In the genomic region with DNA sequence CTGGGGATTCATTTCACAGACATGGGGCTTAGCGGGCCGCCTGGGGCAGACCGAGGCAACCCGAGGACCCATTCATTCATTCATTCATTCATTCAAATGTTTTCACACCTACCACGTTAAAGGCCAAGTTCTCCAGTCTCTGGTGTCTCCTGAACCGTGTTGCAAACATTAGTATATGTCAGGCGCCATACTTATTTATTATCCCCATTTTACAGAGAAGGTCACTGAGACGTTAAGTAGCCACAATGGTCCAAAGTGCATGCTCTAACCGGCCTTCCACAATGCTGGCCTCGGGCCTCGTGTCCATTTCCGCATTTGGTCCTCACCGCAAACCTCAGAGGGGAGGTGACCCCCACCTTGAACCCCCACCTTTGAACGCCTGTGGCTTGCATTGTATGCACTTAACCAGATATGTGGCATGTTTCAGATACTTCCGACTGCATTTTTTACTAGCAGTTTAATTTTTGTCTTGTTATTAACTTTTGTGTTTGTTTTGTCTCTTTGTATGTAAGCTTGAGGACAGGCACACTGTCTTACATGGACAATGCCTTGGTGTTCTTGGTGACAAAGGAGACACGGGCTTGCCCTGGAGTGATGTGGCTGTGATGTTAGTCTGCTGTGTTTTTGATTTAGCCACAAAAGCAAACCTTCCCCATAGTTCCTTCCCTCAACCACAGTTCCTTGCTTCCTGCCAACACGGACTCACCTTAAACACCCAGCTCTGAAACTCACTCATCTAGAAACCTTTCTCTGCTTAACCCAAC, we compare ENCODE assay signal across 9 cellular contexts. TPM values are rescaled to one million over a fixed set of nuclear protein-coding genes. Genes with fewer than 3 reads are reported as not detected.
A peak's percentile ranks its signal among the peaks of the same experiment; 100 is the strongest.
DNase-seq lines count a peak whose midpoint lies in the region; ATAC-seq and TF ChIP-seq lines count a peak whose summit lies in the region.
"Had no signal": no experiment of that assay in that cellular context is flagged by ENCODE, and none has a peak within 500 bp of the region (broad histone marks: within the 10 kb centered on the region; RNA-seq: fewer than 3 reads in every experiment).

No MANE protein-coding gene starts in this region.

- DNase-seq in stimulated activated naive CD8-positive, alpha-beta T cell treated with anti-CD3 and anti-CD28 coated beads, Interleukin-15, Interleukin-2, amounts not matched to agents 100 U/mL and 50 U/mL, for 24 hours, result no peak
- DNase-seq in breast epithelium (ENCODE audit: low spot score in 2 of 2), result peak in 1 of 2 donors; percentile 83
- no peak for DNase-seq in mesothelial cell of epicardium (ENCODE audit: low spot score in 2 of 2, unreplicated experiment in 2 of 2)
- no peak for DNase-seq in Kasumi-1 (lab: John Stamatoyannopoulos, UW)
- DNase-seq in NCI-H510A treated with DMSO at 0.1 percent for 48 hours (lab: John Stamatoyannopoulos, UW), result no peak
- DNase-seq in DMS 273 treated with DMSO at 0.1 percent for 48 hours (lab: John Stamatoyannopoulos, UW), result no peak
- DNase-seq: NCI-H1092 treated with DMSO at 0.1 percent for 48 hours had no signal

- peaks cover 4% of the 10 kb centered on the region for H3K27me3 Mint-ChIP-seq in stimulated activated naive CD8-positive, alpha-beta T cell treated with anti-CD3 and anti-CD28 coated beads, Interleukin-15, Interleukin-2, amounts not matched to agents 100 ng/mL and 50 ng/mL, for 24 hours
- peaks cover 41% of the 10 kb centered on the region for H3K27me3 Mint-ChIP-seq in mesothelial cell of epicardium (ENCODE audit: low read depth)

- no peaks in the 10 kb centered on the region for H3K36me3 ChIP-seq in breast epithelium

- no peaks in the 10 kb centered on the region for H3K9me3 Mint-ChIP-seq in stimulated activated naive CD8-positive, alpha-beta T cell treated with anti-CD3 and anti-CD28 coated beads, Interleukin-15, Interleukin-2, amounts not matched to agents 100 ng/mL and 50 ng/mL, for 24 hours
- H3K9me3 Mint-ChIP-seq in mesothelial cell of epicardium, result no peaks in the 10 kb centered on the region

- peaks cover 43% of the 10 kb centered on the region for H3K4me1 Mint-ChIP-seq in stimulated activated naive CD8-positive, alpha-beta T cell treated with anti-CD3 and anti-CD28 coated beads, Interleukin-15, Interleukin-2, amounts not matched to agents 100 ng/mL and 50 ng/mL, for 24 hours (ENCODE audit: low read depth)
- peaks cover 20% of the 10 kb centered on the region for H3K4me1 Mint-ChIP-seq in mesothelial cell of epicardium

- H3K27ac Mint-ChIP-seq in stimulated activated naive CD8-positive, alpha-beta T cell treated with anti-CD3 and anti-CD28 coated beads, Interleukin-15, Interleukin-2, amounts not matched to agents 100 ng/mL and 50 ng/mL, for 24 hours, result peak overlapping the region; percentile 57
- no peak overlapping the region for H3K27ac Mint-ChIP-seq in mesothelial cell of epicardium

- H3K36me3 Mint-ChIP-seq in stimulated activated naive CD8-positive, alpha-beta T cell treated with anti-CD3 and anti-CD28 coated beads, Interleukin-15, Interleukin-2, amounts not matched to agents 100 ng/mL and 50 ng/mL, for 24 hours (ENCODE audit: low read depth), result peaks cover 16% of the 10 kb centered on the region
- no peaks in the 10 kb centered on the region for H3K36me3 Mint-ChIP-seq in mesothelial cell of epicardium

- H3K27ac ChIP-seq in breast epithelium, result peak overlapping the region; percentile 88 to 92

- H3K27me3 ChIP-seq in breast epithelium, result no peaks in the 10 kb centered on the region

- intact Hi-C loops in breast epithelium (cut with DNase I; ENCODE audit: low total_unique reads), result loop anchor here (5.0 kb wide), 1 partner anchor 50 kb away; no protein-coding TSS in a partner anchor

- peak overlapping the region in 2 of 3 donors; percentile 76 to 84 for H3K4me3 ChIP-seq in breast epithelium

- TF ChIP-seq POLR2A in breast epithelium (IDR thresholded peaks at IDR 0.05), result no peak

- no peaks in the 10 kb centered on the region for H3K9me3 ChIP-seq in breast epithelium

- ATAC-seq in stimulated activated naive CD8-positive, alpha-beta T cell treated with anti-CD3 and anti-CD28 coated beads, Interleukin-15, Interleukin-2, amounts not matched to agents 100 U/mL and 50 U/mL, for 24 hours, result no peak
- no peak for ATAC-seq in GM18519 (IDR thresholded peaks at IDR 0.05; ENCODE audit: low FRiP score, unreplicated experiment)

- H3K4me1 ChIP-seq in breast epithelium, result peaks cover 0 to 18% of the 10 kb centered on the region in 2 donors

- H3K4me3 Mint-ChIP-seq in stimulated activated naive CD8-positive, alpha-beta T cell treated with anti-CD3 and anti-CD28 coated beads, Interleukin-15, Interleukin-2, amounts not matched to agents 100 ng/mL and 50 ng/mL, for 24 hours, result peak overlapping the region; percentile 83
- peak overlapping the region; percentile 81 for H3K4me3 Mint-ChIP-seq in mesothelial cell of epicardium

- TF ChIP-seq CTCF in breast epithelium (IDR thresholded peaks at IDR 0.05) (no peak), mesothelial cell of epicardium (IDR thresholded peaks at IDR 0.05; ENCODE audit: unreplicated experiment) (no peak)

RNA-seq across cellular contexts. Expression of gene IFFO2, which starts 1.2 kb away (rescaled TPM):
- total RNA-seq in breast epithelium (10 to 100 TPM in 2 of 3 donors, 1 to 10 TPM in 1; 5.8 to 35.3 (median 34.4) TPM), mesothelial cell of epicardium (7.8 to 10.4 TPM (median 9.1 TPM) in 3 replicates)

RNA-seq across cellular contexts. Expression of gene ALDH4A1, which starts 55.4 kb away (rescaled TPM):
- total RNA-seq in breast epithelium, result 10 to 100 TPM; 15.7 to 81.0 (median 23.7) TPM
- 10.7 to 11.5 TPM (median 11.5 TPM) in 3 replicates for total RNA-seq in mesothelial cell of epicardium
